In genomic region chr19:10419646-10420443, GRCh38 we compare ENCODE assay signal across 8 cellular contexts. TPM values are rescaled to one million over a fixed set of nuclear protein-coding genes. Genes with fewer than 3 reads are reported as not detected.
DNase-seq lines count a peak whose midpoint lies in the region; FAIRE-seq and TF ChIP-seq lines count a peak whose summit lies in the region.

No MANE protein-coding gene starts in this region.

- no peaks in the 10 kb centered on the region for H3K36me3 ChIP-seq in HUES48 (ENCODE audit: control insufficient read depth, insufficient read depth, low read length)
- H3K36me3 ChIP-seq in SJSA1, result peaks cover 5% of the 10 kb centered on the region
- no peaks in the 10 kb centered on the region for H3K36me3 ChIP-seq in breast epithelium

- H3K27ac ChIP-seq in HUES48 (ENCODE audit: low read depth, low read length) (no peak overlapping the region), SJSA1 (peak overlapping the region; percentile 42), breast epithelium (no peak overlapping the region)

- H3K9me3 ChIP-seq in HUES48 (ENCODE audit: control insufficient read depth, insufficient read depth, low read length), result no peaks in the 10 kb centered on the region
- H3K9me3 ChIP-seq in SJSA1 (replicated peaks), result no peaks in the 10 kb centered on the region; the same call in 1 of the 2 replicates
- no peaks in the 10 kb centered on the region for H3K9me3 ChIP-seq in breast epithelium

- H3K27me3 Mint-ChIP-seq in mesothelial cell of epicardium (ENCODE audit: low read depth), result peaks cover 92% of the 10 kb centered on the region

- no peak for TF ChIP-seq POLR2A in breast epithelium (IDR thresholded peaks at IDR 0.05)

- H3K4me3 Mint-ChIP-seq in mesothelial cell of epicardium, result peak overlapping the region; percentile 47

- no peaks in the 10 kb centered on the region for H3K9me3 Mint-ChIP-seq in mesothelial cell of epicardium

- H3K27me3 ChIP-seq in HUES48 (ENCODE audit: control insufficient read depth, insufficient read depth, low read length), result peaks cover 92% of the 10 kb centered on the region
- no peaks in the 10 kb centered on the region for H3K27me3 ChIP-seq in SJSA1 (replicated peaks)
- H3K27me3 ChIP-seq in breast epithelium, result peaks cover 24 to 79% of the 10 kb centered on the region in 2 donors

- peak overlapping the region; percentile 77 for H3K4me3 ChIP-seq in HUES48 (ENCODE audit: low read depth, low read length)
- H3K4me3 ChIP-seq in SJSA1, result peak overlapping the region; percentile 92
- peak overlapping the region in 2 of 3 donors; percentile 28 to 60 for H3K4me3 ChIP-seq in breast epithelium

- no peak overlapping the region for H3K27ac Mint-ChIP-seq in mesothelial cell of epicardium

- intact Hi-C loops in breast epithelium (cut with DNase I; ENCODE audit: low total_unique reads), result loop anchor here (5.0 kb wide), 1 partner anchor 1873 kb away; no protein-coding TSS in a partner anchor

- FAIRE-seq in D721Med (lab: Jason Lieb, UNC), result no peak
- no peak for FAIRE-seq in HTR-8/SVneo (lab: Jason Lieb, UNC)

- H3K4me1 ChIP-seq in HUES48 (ENCODE audit: control insufficient read depth, insufficient read depth, low read length) (peaks cover 19% of the 10 kb centered on the region), SJSA1 (replicated peaks) (peaks cover 68% of the 10 kb centered on the region), breast epithelium (peaks cover 8 to 19% of the 10 kb centered on the region in 2 donors)

- DNase-seq in D721Med (ENCODE audit: insufficient read length, low spot score), result peak; percentile 98
- peak; percentile 95 to 97 for DNase-seq in SJSA1 (ENCODE audit: low read depth in 1 of 2, low spot score in 2 of 2)
- no peak for DNase-seq in breast epithelium (ENCODE audit: low spot score in 2 of 2)
- DNase-seq in mesothelial cell of epicardium (ENCODE audit: low spot score in 2 of 2, unreplicated experiment in 2 of 2), result peak in 1 of 2 experiments; percentile 60
- DNase-seq in HTR-8/SVneo (ENCODE audit: insufficient read length, low spot score), result no peak
- no peak for DNase-seq in GM19240 (ENCODE audit: insufficient read length, low spot score)
- no peak for DNase-seq in activated CD4-positive, CD25-positive, alpha-beta regulatory T cell (lab: John Stamatoyannopoulos, UW)

- H3K36me3 Mint-ChIP-seq in mesothelial cell of epicardium, result no peaks in the 10 kb centered on the region

- no peak overlapping the region; the same call in 1 of the 2 replicates for H3K9ac ChIP-seq in HUES48 (ENCODE audit: low read depth, low read length)

- TF ChIP-seq CTCF in D721Med (IDR thresholded peaks at IDR 0.05; ENCODE audit: insufficient read depth, missing control alignments) (no peak), breast epithelium (IDR thresholded peaks at IDR 0.05) (no peak), mesothelial cell of epicardium (IDR thresholded peaks at IDR 0.05; ENCODE audit: unreplicated experiment) (no peak)

- H3K4me1 Mint-ChIP-seq in mesothelial cell of epicardium, result peaks cover 32% of the 10 kb centered on the region

RNA-seq across cellular contexts. Expression of gene PDE4A, which starts 0.5 kb away (rescaled TPM):
- total RNA-seq in SJSA1 (2014; rRNA removed; shearing (Covaris generic)), result 6.9 and 11.5 TPM in 2 replicates
- total RNA-seq in breast epithelium (10 to 100 TPM in 2 of 3 donors, 1 to 10 TPM in 1; 5.6 to 20.3 (median 12.1) TPM), mesothelial cell of epicardium (2.9 to 3.1 TPM (median 3.0 TPM) in 3 replicates)

RNA-seq across cellular contexts. Expression of gene CDC37, which starts 16.5 kb away (rescaled TPM):
- total RNA-seq in SJSA1 (2014; rRNA removed; shearing (Covaris generic)), result 284 and 367 TPM in 2 replicates
- total RNA-seq in breast epithelium (100 to 1,000 TPM; 141 to 213 (median 172) TPM), mesothelial cell of epicardium (153 to 160 TPM (median 159 TPM) in 3 replicates)

RNA-seq across cellular contexts. Expression of gene TYK2, which starts 39.5 kb away (rescaled TPM):
- total RNA-seq in SJSA1 (2014; rRNA removed; shearing (Covaris generic)), result 62.3 and 72.4 TPM in 2 replicates
- total RNA-seq in breast epithelium, result 100 to 1,000 TPM in 2 of 3 donors, 10 to 100 TPM in 1; 61.6 to 109 (median 104) TPM
- 142 to 148 TPM (median 146 TPM) in 3 replicates for total RNA-seq in mesothelial cell of epicardium

Comparison
In these comparisons a context has a peak if more than half of its experiments do, and no peak if none do; other contexts are left out.
1. DNase-seq: peak in D721Med (single experiment) and SJSA1 (2 of 2); none in breast epithelium (0 of 2), HTR-8/SVneo (single experiment), GM19240 (single experiment) and activated CD4-positive, CD25-positive, alpha-beta regulatory T cell (0 of 4).
2. Peak in every context shown above with its lines, with median percentiles within 50 percentile points of each other: H3K4me3 ChIP-seq.